Comparison of ENCODE assay signal across 17 cellular contexts in genomic region chr6:36227379-36228344, GRCh38. TPM values are rescaled to one million over a fixed set of nuclear protein-coding genes. Genes with fewer than 3 reads are reported as not detected.
A peak's percentile ranks its signal among the peaks of the same experiment; 100 is the strongest.
DNase-seq lines count a peak whose midpoint lies in the region; ATAC-seq, FAIRE-seq and TF ChIP-seq lines count a peak whose summit lies in the region.
"Had no signal": no experiment of that assay in that cellular context is flagged by ENCODE, and none has a peak within 500 bp of the region (broad histone marks: within the 10 kb centered on the region; RNA-seq: fewer than 3 reads in every experiment).

No MANE protein-coding gene starts in this region.

- intact Hi-C loops in colonic mucosa (cut with DNase I) (no loop called here), pancreas (cut with DNase I) (no loop called here)
- intact Hi-C loops in activated CD4-positive, alpha-beta memory T cell treated with anti-CD3 and anti-CD28 coated beads for 36 hours (cut with micrococcal nuclease): no loop called here

- H3K36me3 Mint-ChIP-seq in T-helper 17 cell (ENCODE audit: low read depth): peaks cover 12% of the 10 kb centered on the region
- H3K36me3 Mint-ChIP-seq in activated CD4-positive, alpha-beta memory T cell treated with anti-CD3 and anti-CD28 coated beads for 36 hours: peaks cover 32% of the 10 kb centered on the region

- H3K27me3 ChIP-seq in colonic mucosa (no peaks in the 10 kb centered on the region), pancreas (no peaks in the 10 kb centered on the region)

- no peaks in the 10 kb centered on the region for H3K27me3 Mint-ChIP-seq in T-helper 17 cell
- no peaks in the 10 kb centered on the region for H3K27me3 Mint-ChIP-seq in activated CD4-positive, alpha-beta memory T cell treated with anti-CD3 and anti-CD28 coated beads for 36 hours
- H3K27me3 Mint-ChIP-seq: central memory CD8-positive, alpha-beta T cell had no signal

- peak; percentile 34 for DNase-seq in HPDE6-E6E7 (ENCODE audit: extremely low spot score)
- peak; percentile 39 for DNase-seq in NCI-H2029 (lab: John Stamatoyannopoulos, UW)
- DNase-seq in colonic mucosa: peak; percentile 62
- no peak for DNase-seq in pancreas
- no peak for DNase-seq in T-helper 17 cell
- no peak for DNase-seq in activated CD4-positive, alpha-beta memory T cell treated with anti-CD3 and anti-CD28 coated beads for 36 hours
- DNase-seq: activated CD4-positive, alpha-beta T cell treated with anti-CD3 and anti-CD28 coated beads for 4 hours; activated T-cell treated with anti-CD3 and anti-CD28 coated beads, Interleukin-2, amount 50 U/mL, for 1 hour; C1 segment of cervical spinal cord; immature natural killer cell; NCI-H748 treated with DMSO at 0.1 percent for 48 hours; stimulated activated naive CD4-positive, alpha-beta T cell treated with Interleukin-2 at 50 U/mL for 16 hours had no signal

- no peak overlapping the region for H3K4me3 Mint-ChIP-seq in T-helper 17 cell
- H3K4me3 Mint-ChIP-seq in activated CD4-positive, alpha-beta memory T cell treated with anti-CD3 and anti-CD28 coated beads for 36 hours: no peak overlapping the region
- H3K4me3 Mint-ChIP-seq: central memory CD8-positive, alpha-beta T cell; immature natural killer cell; T-helper 2 cell treated with Interferon-gamma antibody and Interleukin-4, amounts not matched to agents 5 μg/mL and 100 μg/mL, for 36 hours had no signal

- CTCF ChIA-PET in activated CD4-positive, alpha-beta memory T cell treated with anti-CD3 and anti-CD28 coated beads for 36 hours (lab: Charles Lee): no interaction called here

- H3K27ac Mint-ChIP-seq in T-helper 17 cell: no peak overlapping the region
- H3K27ac Mint-ChIP-seq in activated CD4-positive, alpha-beta memory T cell treated with anti-CD3 and anti-CD28 coated beads for 36 hours: no peak overlapping the region
- H3K27ac Mint-ChIP-seq: T-helper 2 cell treated with Interferon-gamma antibody and Interleukin-4, amounts not matched to agents 5 μg/mL and 100 μg/mL, for 36 hours had no signal

- ATAC-seq in pancreas (peak in 3 of 4 donors; percentile 38 to 74 (median 56)), HG03175 (IDR thresholded peaks at IDR 0.05; ENCODE audit: unreplicated experiment) (no peak), T-helper 17 cell (no peak)

- POLR2A ChIA-PET in activated CD4-positive, alpha-beta memory T cell treated with anti-CD3 and anti-CD28 coated beads for 36 hours (lab: Charles Lee): interaction anchor here (1.4 kb wide), 1 partner anchor 18 kb away, joined by 3 read pairs; no protein-coding TSS in a partner anchor

- H3K9me3 Mint-ChIP-seq in activated CD4-positive, alpha-beta memory T cell treated with anti-CD3 and anti-CD28 coated beads for 36 hours: no peaks in the 10 kb centered on the region
- H3K9me3 Mint-ChIP-seq: central memory CD8-positive, alpha-beta T cell; immature natural killer cell; T-helper 2 cell treated with Interferon-gamma antibody and Interleukin-4, amounts not matched to agents 5 μg/mL and 100 μg/mL, for 36 hours had no signal

- H3K27ac ChIP-seq in colonic mucosa: peak overlapping the region; percentile 71
- no peak overlapping the region for H3K27ac ChIP-seq in pancreas

- WGBS in pancreas, 2 donors: 33 to 40% methylated on average over 2 of the region's 2 CpGs

- peak overlapping the region in 1 of 2 donors; percentile 46 for H3K9ac ChIP-seq in colonic mucosa (ENCODE audit: low read depth in 2 of 2, low read length in 2 of 2)

- H3K4me3 ChIP-seq in colonic mucosa (no peak overlapping the region), pancreas (no peak overlapping the region)
- H3K4me3 ChIP-seq: smooth muscle cell had no signal

- TF ChIP-seq CTCF in colonic mucosa (IDR thresholded peaks at IDR 0.05) (no peak), pancreas (IDR thresholded peaks at IDR 0.05) (no peak)

- H3K36me3 ChIP-seq in colonic mucosa (peaks cover 21% of the 10 kb centered on the region), pancreas (peaks cover 4 to 33% (median 12%) of the 10 kb centered on the region in 3 donors)

- FAIRE-seq in pancreas (lab: Jason Lieb, UNC): no peak
- FAIRE-seq: urothelium cell line had no signal

- peaks cover 3% of the 10 kb centered on the region for H3K4me1 Mint-ChIP-seq in T-helper 17 cell
- no peaks in the 10 kb centered on the region for H3K4me1 Mint-ChIP-seq in activated CD4-positive, alpha-beta memory T cell treated with anti-CD3 and anti-CD28 coated beads for 36 hours (ENCODE audit: low read depth)
- H3K4me1 Mint-ChIP-seq: central memory CD8-positive, alpha-beta T cell had no signal

- H3K4me1 ChIP-seq in colonic mucosa (peaks cover 14% of the 10 kb centered on the region), pancreas (no peaks in the 10 kb centered on the region)

- H3K9me3 ChIP-seq in colonic mucosa (no peaks in the 10 kb centered on the region), pancreas (no peaks in the 10 kb centered on the region), T-helper 17 cell (ENCODE audit: control insufficient read depth, low read length, poor library complexity, severe bottlenecking) (no peaks in the 10 kb centered on the region)

RNA-seq across cellular contexts. Expression of gene BRPF3, which starts 31.1 kb away (rescaled TPM):
- total RNA-seq in colonic mucosa (10 to 100 TPM; 61.3 to 68.2 TPM), pancreas (10 to 100 TPM; 18.6 to 27.0 (median 21.4) TPM), T-helper 17 cell (10 to 100 TPM; 27.6 to 30.6 TPM)
- polyA plus RNA-seq in pancreas: 10 to 100 TPM in 1 of 2 donors, 1 to 10 TPM in 1; 8.4 to 12.1 TPM
- 10 to 100 TPM; 16.0 to 18.3 TPM for total RNA-seq in activated CD4-positive, alpha-beta memory T cell treated with anti-CD3 and anti-CD28 coated beads for 36 hours

RNA-seq across cellular contexts. Expression of gene PNPLA1, which starts 42.2 kb away (rescaled TPM):
- total RNA-seq in colonic mucosa (under 1 TPM; 0.35 TPM), pancreas (under 1 TPM in 1 of 6 donors, not detected in 5; 0.12 TPM), T-helper 17 cell (under 1 TPM in 1 of 2 donors, not detected in 1; 0.15 TPM)
- polyA plus RNA-seq in pancreas: not detected
- not detected for total RNA-seq in activated CD4-positive, alpha-beta memory T cell treated with anti-CD3 and anti-CD28 coated beads for 36 hours
- total RNA-seq: smooth muscle cell had no signal
- polyA plus RNA-seq: immature natural killer cell, smooth muscle cell had no signal

Comparison
In these comparisons a context has a peak if more than half of its experiments do, and no peak if none do; other contexts are left out.
1. DNase-seq: peak in HPDE6-E6E7 (single experiment), NCI-H2029 (single experiment) and colonic mucosa (single experiment); none in pancreas (0 of 6), T-helper 17 cell (0 of 3) and activated CD4-positive, alpha-beta memory T cell treated with anti-CD3 and anti-CD28 coated beads for 36 hours (single experiment).
2. ATAC-seq: peak in pancreas (3 of 4); none in HG03175 (single experiment) and T-helper 17 cell (single experiment).